21 cellular contexts compared by ENCODE assay signal in genomic region chr10:114650831-114651230, GRCh38. TPM values are rescaled to one million over a fixed set of nuclear protein-coding genes. Genes with fewer than 3 reads are reported as not detected.
A peak's percentile ranks its signal among the peaks of the same experiment; 100 is the strongest.
DNase-seq lines count a peak whose midpoint lies in the region; ATAC-seq and TF ChIP-seq lines count a peak whose summit lies in the region.
"Had no signal": no experiment of that assay in that cellular context is flagged by ENCODE, and none has a peak within 500 bp of the region (broad histone marks: within the 10 kb centered on the region; RNA-seq: fewer than 3 reads in every experiment).

No MANE protein-coding gene starts in this region.

- H3K36me3 Mint-ChIP-seq in type B pancreatic cell, result no peaks in the 10 kb centered on the region
- H3K36me3 Mint-ChIP-seq: CD4-positive, CD25-positive, alpha-beta regulatory T cell had no signal

- peak overlapping the region; percentile 89 for H3K27ac ChIP-seq in left ventricle myocardium inferior (replicated peaks)
- H3K27ac ChIP-seq in body of pancreas, result peak overlapping the region in 3 of 4 donors; percentile 65 to 76 (median 72)
- H3K27ac ChIP-seq in liver (ENCODE audit: low read depth in 1 of 2, low read length in 2 of 2), result peak overlapping the region; percentile 92 to 93
- H3K27ac ChIP-seq: BLaER1, GM23248, Peyer's patch had no signal

- TF ChIP-seq CTCF in left ventricle myocardium inferior (IDR thresholded peaks at IDR 0.05; ENCODE audit: borderline replicate concordance) (no peak), body of pancreas (IDR thresholded peaks at IDR 0.05) (no peak), liver (IDR thresholded peaks at IDR 0.05; ENCODE audit: low read depth, low read length, missing input control) (no peak), type B pancreatic cell (conservative IDR thresholded peaks at IDR 0.05) (no peak)

- H3K36me3 ChIP-seq in left ventricle myocardium inferior (no peaks in the 10 kb centered on the region), body of pancreas (replicated peaks in 1 of 2; ENCODE audit: insufficient read depth in 1 of 2, low read depth in 2 of 2) (no peaks in the 10 kb centered on the region), liver (ENCODE audit: control insufficient read depth in 4 of 4, insufficient read depth in 3 of 4, low read depth in 1 of 4, low read length in 3 of 4) (no peaks in the 10 kb centered on the region), H7 (replicated peaks; ENCODE audit: control insufficient read depth, insufficient read depth, low read length) (no peaks in the 10 kb centered on the region)
- H3K36me3 ChIP-seq: BLaER1, Peyer's patch had no signal

- peaks cover 100% of the 10 kb centered on the region for H3K4me1 ChIP-seq in left ventricle myocardium inferior
- peaks cover 28% of the 10 kb centered on the region for H3K4me1 ChIP-seq in body of pancreas
- peaks cover 14 to 50% (median 30%) of the 10 kb centered on the region in 4 donors for H3K4me1 ChIP-seq in liver (ENCODE audit: control insufficient read depth in 4 of 4, insufficient read depth in 4 of 4, low read length in 3 of 4)

- H3K27me3 ChIP-seq in left ventricle myocardium inferior (ENCODE audit: low read depth) (no peaks in the 10 kb centered on the region), body of pancreas (no peaks in the 10 kb centered on the region), liver (ENCODE audit: control insufficient read depth in 4 of 4, insufficient read depth in 4 of 4, low read length in 3 of 4) (no peaks in the 10 kb centered on the region), H7 (ENCODE audit: control insufficient read depth, insufficient read depth, low read length) (no peaks in the 10 kb centered on the region)
- H3K27me3 ChIP-seq: BLaER1, MG63, Peyer's patch had no signal

- H3K9me3 ChIP-seq in left ventricle myocardium inferior (replicated peaks) (no peaks in the 10 kb centered on the region), body of pancreas (no peaks in the 10 kb centered on the region), liver (ENCODE audit: control insufficient read depth in 4 of 4, low read length in 3 of 4) (no peaks in the 10 kb centered on the region)
- H3K9me3 ChIP-seq: BLaER1, MG63, Peyer's patch had no signal

- no peak for TF ChIP-seq POLR2A in body of pancreas (IDR thresholded peaks at IDR 0.05)

- intact Hi-C loops in left ventricle myocardium inferior (cut with micrococcal nuclease) (no loop called here), left cardiac atrium (cut with DNase I) (no loop called here), body of pancreas (cut with DNase I) (no loop called here)

- no peaks in the 10 kb centered on the region for H3K27me3 Mint-ChIP-seq in type B pancreatic cell
- H3K27me3 Mint-ChIP-seq: CD4-positive, CD25-positive, alpha-beta regulatory T cell had no signal

- no peak for ATAC-seq in left cardiac atrium
- ATAC-seq in body of pancreas, result no peak

- H3K27ac Mint-ChIP-seq in type B pancreatic cell, result peak overlapping the region; percentile 33
- H3K27ac Mint-ChIP-seq: CD4-positive, CD25-positive, alpha-beta regulatory T cell; H9 had no signal

- peak overlapping the region; percentile 5 for H3K4me3 ChIP-seq in left ventricle myocardium inferior
- no peak overlapping the region for H3K4me3 ChIP-seq in body of pancreas
- H3K4me3 ChIP-seq in liver (ENCODE audit: low read depth in 1 of 3, low read length in 3 of 3), result peak overlapping the region in 2 of 3 donors; percentile 26 to 51
- H3K4me3 ChIP-seq in H7 (ENCODE audit: insufficient read depth, low read depth, low read length), result no peak overlapping the region
- H3K4me3 ChIP-seq: BLaER1, GM23248, MG63, Peyer's patch had no signal

- peak overlapping the region; percentile 44 to 93 for H3K9ac ChIP-seq in liver (ENCODE audit: low read depth in 1 of 2, low read length in 2 of 2)
- H3K9ac ChIP-seq: BLaER1, GM23248 had no signal

- WGBS in body of pancreas, 2 donors, result 55 to 68% methylated on average over 9 of the region's 9 CpGs
- 35% methylated on average over 9 of the region's 9 CpGs for WGBS in liver

- DNase-seq in left ventricle myocardium inferior (no peak), left cardiac atrium (no peak), body of pancreas (no peak), type B pancreatic cell (ENCODE audit: extremely low spot score, unreplicated experiment) (no peak), SK-N-DZ (ENCODE audit: low spot score) (no peak), H7 (no peak), NCI-H345 treated with DMSO at 0.1 percent for 48 hours (lab: John Stamatoyannopoulos, UW; ENCODE audit: unreplicated experiment) (no peak)
- DNase-seq: CD4-positive, CD25-positive, alpha-beta regulatory T cell; GM23248; H9; IMR-90; KG1; MG63; NCI-H1105 treated with DMSO at 0.1 percent for 48 hours; NCI-H146; NCI-H1930; NCI-H2107; NCI-H526 treated with DMSO at 0.1 percent for 48 hours; Peyer's patch had no signal

- H3K4me3 Mint-ChIP-seq in type B pancreatic cell, result no peak overlapping the region
- H3K4me3 Mint-ChIP-seq: CD4-positive, CD25-positive, alpha-beta regulatory T cell; H9 had no signal

- peaks cover 12% of the 10 kb centered on the region for H3K4me1 Mint-ChIP-seq in type B pancreatic cell (ENCODE audit: unreplicated experiment)
- H3K4me1 Mint-ChIP-seq: H9 had no signal

- peak; percentile 38 to 52 for TF ChIP-seq RAD21 in liver (IDR thresholded peaks at IDR 0.05)

- H3K9me3 Mint-ChIP-seq in type B pancreatic cell, result no peaks in the 10 kb centered on the region
- H3K9me3 Mint-ChIP-seq: CD4-positive, CD25-positive, alpha-beta regulatory T cell; H9 had no signal

TF ChIP-seq in liver, 16 proteins besides CTCF, POLR2A, EP300 and RAD21 (continues in another document):
- no peak for TF ChIP-seq EGR1 (IDR thresholded peaks at IDR 0.05; ENCODE audit: low read depth in 2 of 2)
- peak; percentile 97 to 99 for TF ChIP-seq HNF4A (conservative IDR thresholded peaks at IDR 0.05)
- TF ChIP-seq SP1 (IDR thresholded peaks at IDR 0.05), result peak; percentile 95
- TF ChIP-seq FOXA1 (IDR thresholded peaks at IDR 0.05), result no peak
- no peak for TF ChIP-seq FOXA2 (IDR thresholded peaks at IDR 0.05)
- no peak for TF ChIP-seq TAF1 (conservative IDR thresholded peaks at IDR 0.05)
- TF ChIP-seq RXRA (IDR thresholded peaks at IDR 0.05), result peak; percentile 92
- no peak for TF ChIP-seq ZBTB33 (IDR thresholded peaks at IDR 0.05)
- peak; percentile 65 for TF ChIP-seq REST (IDR thresholded peaks at IDR 0.05)
- TF ChIP-seq ATF3 (IDR thresholded peaks at IDR 0.05), result peak; percentile 71
- peak; percentile 81 for TF ChIP-seq NR2F2 (IDR thresholded peaks at IDR 0.05)
- TF ChIP-seq HNF4G (IDR thresholded peaks at IDR 0.05), result peak; percentile 95
- peak; percentile 73 to 84 for TF ChIP-seq JUND (IDR thresholded peaks at IDR 0.05)
- TF ChIP-seq GABPA (IDR thresholded peaks at IDR 0.05 in 1 of 2, conservative IDR thresholded peaks at IDR 0.05 in 1 of 2), result no peak

RNA-seq across cellular contexts. Expression of gene ABLIM1, which starts 7.2 kb away (rescaled TPM):
- total RNA-seq in left ventricle myocardium inferior (674 TPM), left cardiac atrium (100 to 1,000 TPM; 292 to 305 TPM), body of pancreas (10 to 100 TPM; 34.6 to 54.7 TPM), liver (10 to 100 TPM; 11.3 to 31.3 TPM), type B pancreatic cell (ENCODE audit: low replicate concordance) (77.7 and 143 TPM in 2 replicates)
- 10 to 100 TPM; 10.9 to 14.8 TPM for polyA plus RNA-seq in liver
- polyA plus RNA-seq in SK-N-DZ (2014; cell fraction: cytosol; rRNA removed), result 21.0 and 33.7 TPM in 2 replicates
- polyA plus RNA-seq in SK-N-DZ (2014; cell fraction: nucleus; rRNA removed), result 11.5 and 20.8 TPM in 2 replicates
- total RNA-seq in H7 (2014; rRNA removed; shearing (Covaris generic)), result 21.7 and 29.5 TPM in 2 replicates

Comparison
In these comparisons a context has a peak if more than half of its experiments do, and no peak if none do; other contexts are left out.
1. H3K4me3 ChIP-seq: peak in left ventricle myocardium inferior (single experiment) and liver (2 of 3); none in body of pancreas (0 of 2) and H7 (single experiment).
2. Peak in every context shown above with its lines, with median percentiles within 50 percentile points of each other: H3K27ac ChIP-seq.